8 cellular contexts compared by ENCODE assay signal in the genomic region with DNA sequence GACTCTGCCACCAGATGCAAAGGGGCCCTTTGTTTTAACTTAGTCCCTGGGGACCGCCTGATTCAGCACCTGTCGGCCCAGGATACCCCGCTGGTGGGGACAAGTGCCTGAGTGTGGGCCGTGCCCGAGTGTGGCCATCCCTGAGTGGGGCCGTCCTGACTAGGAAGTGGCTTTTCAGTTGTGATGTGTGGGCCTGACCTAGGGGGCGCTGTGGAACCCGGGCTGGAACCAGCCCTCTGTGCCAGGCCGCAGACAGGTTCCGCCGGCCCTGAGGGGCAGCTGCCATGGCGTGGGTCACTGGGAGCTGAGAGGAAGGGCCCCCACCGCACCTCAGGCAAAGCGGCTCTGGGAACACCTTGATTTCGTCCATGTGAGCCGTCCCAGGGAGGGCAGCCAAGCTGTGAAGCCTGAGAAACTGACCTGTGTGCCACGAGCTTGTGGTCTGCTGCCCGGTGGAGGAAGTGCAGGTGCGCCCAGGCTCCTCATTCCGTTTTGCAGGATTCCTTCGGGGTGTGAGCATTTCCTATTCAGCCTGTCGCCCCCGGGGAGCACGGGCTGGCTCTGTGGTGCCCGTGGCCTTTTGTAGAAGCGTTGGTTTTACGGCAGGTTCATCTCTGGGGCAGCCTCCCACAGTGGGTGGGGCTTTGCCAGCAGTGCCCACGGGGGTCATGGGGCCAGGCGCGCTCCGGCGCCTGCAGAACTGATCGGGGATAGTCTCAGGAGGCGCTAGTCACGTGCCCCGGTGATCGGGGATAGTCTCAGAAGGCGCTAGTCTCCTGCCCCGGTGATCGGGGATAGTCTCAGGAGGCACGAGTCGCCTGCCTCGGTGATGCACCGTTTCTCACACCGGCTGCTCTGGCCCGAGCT. TPM values are rescaled to one million over a fixed set of nuclear protein-coding genes. Genes with fewer than 3 reads are reported as not detected.
DNase-seq lines count a peak whose midpoint lies in the region; ATAC-seq, FAIRE-seq and TF ChIP-seq lines count a peak whose summit lies in the region.

No MANE protein-coding gene starts in this region.

- TF ChIP-seq CTCF in Panc1 (IDR thresholded peaks at IDR 0.05) = peak; percentile 83
- peak; percentile 1 to 64 (median 50) for TF ChIP-seq CTCF in heart left ventricle (IDR thresholded peaks at IDR 0.05)
- TF ChIP-seq CTCF in sigmoid colon (IDR thresholded peaks at IDR 0.05) = peak in 3 of 4 experiments; percentile 24 to 30 (median 28)

- CTCF ChIA-PET in Panc1 (lab: Charles Lee) = interaction anchor here (0.6 kb wide), 1 partner anchor 325 kb away, joined by 3 read pairs; no protein-coding TSS in a partner anchor

- H3K36me3 ChIP-seq in Panc1 (ENCODE audit: control insufficient read depth, insufficient read depth, low read length) = peaks cover 20% of the 10 kb centered on the region; the same call in 1 of the 2 replicates
- peaks cover 6 to 39% (median 37%) of the 10 kb centered on the region in 9 donors for H3K36me3 ChIP-seq in heart left ventricle
- H3K36me3 ChIP-seq in sigmoid colon = peaks cover 16 to 39% (median 28%) of the 10 kb centered on the region in 4 donors

- TF ChIP-seq EP300 in sigmoid colon (IDR thresholded peaks at IDR 0.05) = no peak

- H3K9me3 ChIP-seq in Panc1 (ENCODE audit: control insufficient read depth, insufficient read depth, low read depth, low read length) (no peaks in the 10 kb centered on the region), heart left ventricle (no peaks in the 10 kb centered on the region), sigmoid colon (no peaks in the 10 kb centered on the region)

- in situ Hi-C loops in Panc1 (cut with HindIII; ENCODE audit: low pct_unique_long_range_greater_than_20kb, low sequenced_read_pairs) = no loop called here

- WGBS in heart left ventricle, 4 donors = 7 to 11% (median 10%) methylated on average over 16 to 46 of the region's 46 CpGs
- WGBS in sigmoid colon, 2 donors = 2 to 5% methylated on average over 46 of the region's 46 CpGs

- peak overlapping the region; percentile 65 for H3K27ac ChIP-seq in Panc1 (ENCODE audit: low read length)
- H3K27ac ChIP-seq in heart left ventricle = peak overlapping the region in 1 of 12 donors; percentile 15
- peak overlapping the region in 2 of 4 donors; percentile 6 to 51 for H3K27ac ChIP-seq in sigmoid colon

- DNase-seq in AG20443 (ENCODE audit: low spot score) = peak; percentile 60
- no peak for DNase-seq in H54 (ENCODE audit: insufficient read length, low spot score)
- no peak for DNase-seq in Panc1 (ENCODE audit: low read depth, low spot score)
- DNase-seq in activated naive CD4-positive, alpha-beta T cell treated with Interleukin-2 at 50 U/mL for 16 hours = peak; percentile 59
- peak in 2 of 5 donors; percentile 43 to 61 for DNase-seq in heart left ventricle
- DNase-seq in sigmoid colon = no peak

- peak overlapping the region; percentile 26 to 45 for H3K4me3 ChIP-seq in Panc1 (ENCODE audit: low read depth in 2 of 2, low read length in 2 of 2)
- H3K4me3 ChIP-seq in heart left ventricle = peak overlapping the region in 9 of 12 donors; percentile 14 to 41 (median 34)
- H3K4me3 ChIP-seq in sigmoid colon = peak overlapping the region in 3 of 4 donors; percentile 4 to 22 (median 15)

- peaks cover 26% of the 10 kb centered on the region for H3K4me1 ChIP-seq in Panc1 (ENCODE audit: control insufficient read depth, insufficient read depth, low read length)
- peaks cover 8 to 53% (median 29%) of the 10 kb centered on the region in 12 donors for H3K4me1 ChIP-seq in heart left ventricle
- peaks cover 0 to 45% (median 33%) of the 10 kb centered on the region in 4 donors for H3K4me1 ChIP-seq in sigmoid colon

- no peak for FAIRE-seq in H54 (lab: Jason Lieb, UNC)

- peak; percentile 52 for ATAC-seq in Panc1
- ATAC-seq in heart left ventricle = peak; percentile 16 to 52 (median 46)
- no peak for ATAC-seq in HG03196 (IDR thresholded peaks at IDR 0.05; ENCODE audit: unreplicated experiment)
- ATAC-seq in GM21529 (IDR thresholded peaks at IDR 0.05; ENCODE audit: unreplicated experiment) = no peak

- no TSS peak for BruUV-seq in Panc1 (replicated peaks; lab: Mats Ljungman, UMichigan)

- H3K27me3 ChIP-seq in Panc1 (ENCODE audit: control insufficient read depth, insufficient read depth, low read length) = no peaks in the 10 kb centered on the region
- H3K27me3 ChIP-seq in heart left ventricle = peaks cover 0 to 17% (median 7%) of the 10 kb centered on the region in 9 donors
- H3K27me3 ChIP-seq in sigmoid colon = peaks cover 0 to 25% (median 17%) of the 10 kb centered on the region in 3 donors

- peak; percentile 18 for TF ChIP-seq POLR2A in H54 (IDR thresholded peaks at IDR 0.05; ENCODE audit: low read depth, low read length)
- TF ChIP-seq POLR2A in heart left ventricle (IDR thresholded peaks at IDR 0.05) = peak in 1 of 2 donors; percentile 15
- TF ChIP-seq POLR2A in sigmoid colon (IDR thresholded peaks at IDR 0.05) = no peak

- intact Hi-C loops in Panc1 (cut with micrococcal nuclease; ENCODE audit: unreplicated experiment) (no loop called here), heart left ventricle (cut with DNase I) (loop anchor here in 3 of 10 donors (5.0 to 10.0 kb wide), 3 partner anchors 77 to 321 kb away; no protein-coding TSS in a partner anchor), sigmoid colon (cut with DNase I) (no loop called here)

- POLR2A ChIA-PET in Panc1 (lab: Charles Lee) = interaction anchor here (0.5 to 0.7 kb wide), 2 partner anchors 99 to 458 kb away, joined by 4 read pairs; no protein-coding TSS in a partner anchor

RNA-seq across cellular contexts. Expression of gene RPL13, which starts 5.3 kb away (rescaled TPM):
- total RNA-seq in Panc1 (2021; ENCODE audit: unreplicated experiment) = 965 TPM
- 1,813 TPM for polyA plus RNA-seq in Panc1 (2012; ENCODE audit: insufficient read length)
- total RNA-seq in heart left ventricle = 1,000 to 10,000 TPM in 6 of 9 donors, 100 to 1,000 TPM in 3; 701 to 3,315 (median 1,152) TPM
- 1,000 to 10,000 TPM; 2,775 to 5,500 TPM for polyA plus RNA-seq in heart left ventricle
- over 10,000 TPM in 1 of 4 donors, 1,000 to 10,000 TPM in 3; 7,351 to 19,173 (median 8,010) TPM for total RNA-seq in sigmoid colon
- polyA plus RNA-seq in sigmoid colon = 1,000 to 10,000 TPM; 3,641 to 7,574 (median 7,371) TPM

RNA-seq across cellular contexts. Expression of gene CPNE7, which starts 9.8 kb away (rescaled TPM):
- total RNA-seq in Panc1 (2021; ENCODE audit: unreplicated experiment) (32.7 TPM), heart left ventricle (under 1 TPM in 1 of 9 donors, not detected in 8; 0.20 TPM), sigmoid colon (under 1 TPM in 2 of 4 donors, not detected in 2; 0.41 to 0.71 TPM)
- 46.0 TPM for polyA plus RNA-seq in Panc1 (2012; ENCODE audit: insufficient read length)
- polyA plus RNA-seq in heart left ventricle (under 1 TPM in 1 of 2 donors, not detected in 1; 0.50 TPM), sigmoid colon (1 to 10 TPM in 1 of 3 donors, not detected in 2; 3.3 TPM)

RNA-seq across cellular contexts. Expression of gene DPEP1, which starts 47.7 kb away (rescaled TPM):
- 0.18 TPM for total RNA-seq in Panc1 (2021; ENCODE audit: unreplicated experiment)
- polyA plus RNA-seq in Panc1 (2012; ENCODE audit: insufficient read length) = 0.78 TPM
- total RNA-seq in heart left ventricle = not detected
- polyA plus RNA-seq in heart left ventricle = not detected
- total RNA-seq in sigmoid colon = not detected
- 1 to 10 TPM in 1 of 3 donors, under 1 TPM in 1, not detected in 1; 0.92 to 1.2 TPM for polyA plus RNA-seq in sigmoid colon

RNA-seq across cellular contexts. Expression of gene SPG7, which starts 57.5 kb away (rescaled TPM):
- 118 TPM for total RNA-seq in Panc1 (2021; ENCODE audit: unreplicated experiment)
- 86.1 TPM for polyA plus RNA-seq in Panc1 (2012; ENCODE audit: insufficient read length)
- 100 to 1,000 TPM in 4 of 9 donors, 10 to 100 TPM in 5; 84.0 to 168 (median 95.9) TPM for total RNA-seq in heart left ventricle
- 100 to 1,000 TPM in 1 of 2 donors, 10 to 100 TPM in 1; 92.4 to 101 TPM for polyA plus RNA-seq in heart left ventricle
- total RNA-seq in sigmoid colon = 100 to 1,000 TPM in 2 of 4 donors, 10 to 100 TPM in 2; 69.4 to 211 (median 113) TPM
- 100 to 1,000 TPM in 1 of 3 donors, 10 to 100 TPM in 2; 27.7 to 110 (median 33.6) TPM for polyA plus RNA-seq in sigmoid colon

Comparison
In these comparisons a context has a peak if more than half of its experiments do, and no peak if none do; other contexts are left out.
1. DNase-seq: peak in AG20443 (single experiment) and activated naive CD4-positive, alpha-beta T cell treated with Interleukin-2 at 50 U/mL for 16 hours (single experiment); none in H54 (single experiment), Panc1 (single experiment) and sigmoid colon (single experiment).
2. ATAC-seq: peak in Panc1 (single experiment) and heart left ventricle (4 of 4); none in HG03196 (single experiment) and GM21529 (single experiment).
3. CTCF ChIP-seq: peak in every context shown above with its lines; median percentile 83 in Panc1; 50 in heart left ventricle; 28 in sigmoid colon.
4. RNA of gene CPNE7, which starts 9.8 kb away (total RNA-seq): 32.7 TPM in Panc1 (single experiment); 0.41 to 0.71 TPM in sigmoid colon and 0.20 TPM in heart left ventricle; every median in the first group is over 10 times any median in the second.
5. Peak in every context shown above with its lines, with median percentiles within 50 percentile points of each other: H3K4me3 ChIP-seq.